In genomic region chr17:4740025-4740351, GRCh38 we compare ENCODE assay signal across 9 cellular contexts. TPM values are rescaled to one million over a fixed set of nuclear protein-coding genes. Genes with fewer than 3 reads are reported as not detected.
DNase-seq lines count a peak whose midpoint lies in the region; ATAC-seq and TF ChIP-seq lines count a peak whose summit lies in the region.
"Had no signal": no experiment of that assay in that cellular context is flagged by ENCODE, and none has a peak within 500 bp of the region (broad histone marks: within the 10 kb centered on the region; RNA-seq: fewer than 3 reads in every experiment).

No MANE protein-coding gene starts in this region.

- ATAC-seq in GM18909 (IDR thresholded peaks at IDR 0.05; ENCODE audit: poor library complexity, unreplicated experiment) (no peak), HG03520 (IDR thresholded peaks at IDR 0.05; ENCODE audit: unreplicated experiment) (no peak)

- no peaks in the 10 kb centered on the region for H3K36me3 Mint-ChIP-seq in endothelial cell (ENCODE audit: low read depth, unreplicated experiment)

- H3F3A ChIP-seq in OCI-LY1 (ENCODE audit: insufficient read depth, low read length) = no peaks in the 10 kb centered on the region

- H3K36me3 ChIP-seq in OCI-LY1 (ENCODE audit: insufficient read depth, low read length) (no peaks in the 10 kb centered on the region), neuron (ENCODE audit: insufficient read depth, low read length) (no peaks in the 10 kb centered on the region)

- no peaks in the 10 kb centered on the region for H3K9me3 Mint-ChIP-seq in endothelial cell (ENCODE audit: unreplicated experiment)

- H3K27me3 ChIP-seq in OCI-LY1 (ENCODE audit: insufficient read depth, low read length) (peaks cover 9% of the 10 kb centered on the region), neuron (ENCODE audit: insufficient read depth, low read length) (peaks cover 75% of the 10 kb centered on the region)

- peak overlapping the region; percentile 86 for H3K4me3 Mint-ChIP-seq in endothelial cell (ENCODE audit: unreplicated experiment)

- H3K4me1 ChIP-seq in OCI-LY1 (ENCODE audit: insufficient read depth, low read length, severe bottlenecking) = peaks cover 14% of the 10 kb centered on the region
- H3K4me1 ChIP-seq in neuron (ENCODE audit: insufficient read depth, low read length) = peaks cover 6% of the 10 kb centered on the region

- peak overlapping the region; percentile 87 for H3K4me2 ChIP-seq in OCI-LY1 (ENCODE audit: low read length)

- DNase-seq in endothelial cell (ENCODE audit: low spot score) (no peak), NCI-H446 (lab: John Stamatoyannopoulos, UW) (no peak), kidney tubule cell (ENCODE audit: low spot score) (no peak)

- H3K27me3 Mint-ChIP-seq in endothelial cell (ENCODE audit: unreplicated experiment) = peaks cover 26% of the 10 kb centered on the region

- H3K27ac Mint-ChIP-seq in endothelial cell (ENCODE audit: unreplicated experiment) = peak overlapping the region; percentile 26

- H4K20me1 ChIP-seq in OCI-LY1 (ENCODE audit: insufficient read depth, low read length) = no peaks in the 10 kb centered on the region

- H3K79me2 ChIP-seq in OCI-LY1 (ENCODE audit: insufficient read depth, low read length) = no peaks in the 10 kb centered on the region

- H3K4me3 ChIP-seq in OCI-LY1 (ENCODE audit: low read depth, low read length, poor library complexity, severe bottlenecking) (peak overlapping the region; percentile 70), neuron (ENCODE audit: low read length) (peak overlapping the region; percentile 43)

- H2AFZ ChIP-seq in OCI-LY1 (ENCODE audit: low read length) (no peak overlapping the region), neuron (ENCODE audit: low read depth, low read length) (peak overlapping the region; percentile 91)

- TF ChIP-seq CTCF in C4-2B (conservative IDR thresholded peaks at IDR 0.05) (no peak), OCI-LY1 (IDR thresholded peaks at IDR 0.05; ENCODE audit: low read length) (no peak), endothelial cell (IDR thresholded peaks at IDR 0.05; ENCODE audit: unreplicated experiment) (no peak)

- no peak overlapping the region; the same call in 1 of the 2 replicates for H3K9ac ChIP-seq in OCI-LY1 (ENCODE audit: low read length)

- no peaks in the 10 kb centered on the region for H3K9me2 ChIP-seq in OCI-LY1 (ENCODE audit: low read depth, low read length)

- H3K4me1 Mint-ChIP-seq in endothelial cell (ENCODE audit: unreplicated experiment) = peaks cover 9% of the 10 kb centered on the region

- H3K27ac ChIP-seq in C4-2B = peak overlapping the region; percentile 72
- no peak overlapping the region for H3K27ac ChIP-seq in OCI-LY1 (ENCODE audit: low read depth, low read length, poor library complexity, severe bottlenecking)

- H3K9me3 ChIP-seq in OCI-LY1 (ENCODE audit: low read length) (no peaks in the 10 kb centered on the region), neuron (ENCODE audit: low read length) (peaks cover 3% of the 10 kb centered on the region)

RNA-seq across cellular contexts. Expression of gene CXCL16, which starts 0.3 kb away (rescaled TPM):
- 0.13 TPM for total RNA-seq in endothelial cell (ENCODE audit: unreplicated experiment)

RNA-seq across cellular contexts. Expression of gene ZMYND15, which starts 0.4 kb away (rescaled TPM):
- total RNA-seq in endothelial cell (ENCODE audit: unreplicated experiment) = not detected
- total RNA-seq: activated CD8-positive, alpha-beta memory T cell treated with anti-CD3 and anti-CD28 coated beads for 36 hours had no signal

RNA-seq across cellular contexts. Expression of gene MED11, which starts 8.8 kb away (rescaled TPM):
- 10.5 TPM for total RNA-seq in endothelial cell (ENCODE audit: unreplicated experiment)

RNA-seq across cellular contexts. Expression of gene ARRB2, which starts 29.6 kb away (rescaled TPM):
- total RNA-seq in endothelial cell (ENCODE audit: unreplicated experiment) = 51.1 TPM

RNA-seq across cellular contexts. Expression of gene TM4SF5, which starts 31.7 kb away (rescaled TPM):
- not detected for total RNA-seq in endothelial cell (ENCODE audit: unreplicated experiment)
- total RNA-seq: activated CD8-positive, alpha-beta memory T cell treated with anti-CD3 and anti-CD28 coated beads for 36 hours had no signal
